10 cellular contexts compared by ENCODE assay signal in genomic region chrX:5681159-5681558, GRCh38.
DNase-seq lines count a peak whose midpoint lies in the region; ATAC-seq and TF ChIP-seq lines count a peak whose summit lies in the region.
"Had no signal": no experiment of that assay in that cellular context is flagged by ENCODE, and none has a peak within 500 bp of the region (broad histone marks: within the 10 kb centered on the region; RNA-seq: fewer than 3 reads in every experiment).

No MANE protein-coding gene starts in this region.

- 56% methylated on average over 3 of the region's 3 CpGs for WGBS in suprapubic skin

- peak; percentile 73 for ATAC-seq in HG02885 (IDR thresholded peaks at IDR 0.05; ENCODE audit: poor library complexity, unreplicated experiment)
- peak; percentile 54 for ATAC-seq in left lung

- TF ChIP-seq CTCF in GM13976 (IDR thresholded peaks at IDR 0.05; ENCODE audit: borderline replicate concordance, control extremely low read depth, extremely low read depth, insufficient read depth, missing control alignments) (peak; percentile 5), left lung (IDR thresholded peaks at IDR 0.05) (peak in 1 of 2 donors; percentile 16), suprapubic skin (IDR thresholded peaks at IDR 0.05) (no peak)

- TF ChIP-seq POLR2A in suprapubic skin (IDR thresholded peaks at IDR 0.05), result no peak

- no peak for TF ChIP-seq EP300 in suprapubic skin (IDR thresholded peaks at IDR 0.05)

- H3K4me3 ChIP-seq in left lung (no peak overlapping the region), suprapubic skin (no peak overlapping the region)
- H3K4me3 ChIP-seq: sigmoid colon had no signal

- H3K27me3 ChIP-seq in left lung (no peaks in the 10 kb centered on the region), suprapubic skin (no peaks in the 10 kb centered on the region)
- H3K27me3 ChIP-seq: sigmoid colon had no signal

- H3K4me1 ChIP-seq in left lung (no peaks in the 10 kb centered on the region), suprapubic skin (no peaks in the 10 kb centered on the region)
- H3K4me1 ChIP-seq: sigmoid colon had no signal

- intact Hi-C loops in left lung (cut with DNase I), result no loop called here

- in situ Hi-C loops in GM13976 (cut with MboI; ENCODE audit: low sequenced_read_pairs, unreplicated experiment), result no loop called here

- H3K27ac ChIP-seq in left lung (no peak overlapping the region), suprapubic skin (no peak overlapping the region)
- H3K27ac ChIP-seq: sigmoid colon had no signal

- DNase-seq in GM13976 (ENCODE audit: low spot score), result no peak
- DNase-seq in SK-N-DZ (ENCODE audit: low spot score), result peak; percentile 6
- no peak for DNase-seq in left lung
- DNase-seq in suprapubic skin (ENCODE audit: low spot score in 2 of 2), result no peak
- no peak for DNase-seq in activated T-cell treated with anti-CD3 and anti-CD28 coated beads, Interleukin-2, amount 50 U/mL, for 48 hours
- DNase-seq in SKM-1 treated with dmso at 0.1 percent for 144 hours (lab: John Stamatoyannopoulos, UW; ENCODE audit: unreplicated experiment), result no peak
- no peak for DNase-seq in midbrain (lab: John Stamatoyannopoulos, UW)
- DNase-seq: dermis blood vessel endothelial cell, sigmoid colon had no signal

- H3K36me3 ChIP-seq in left lung (no peaks in the 10 kb centered on the region), suprapubic skin (no peaks in the 10 kb centered on the region)
- H3K36me3 ChIP-seq: sigmoid colon had no signal

- H3K9me3 ChIP-seq in left lung (no peaks in the 10 kb centered on the region), suprapubic skin (no peaks in the 10 kb centered on the region)
- H3K9me3 ChIP-seq: sigmoid colon had no signal
